ENCODE assay signal across 11 cellular contexts in genomic region chr1:109185990-109186703, GRCh38. TPM values are rescaled to one million over a fixed set of nuclear protein-coding genes. Genes with fewer than 3 reads are reported as not detected.
A peak's percentile ranks its signal among the peaks of the same experiment; 100 is the strongest.
DNase-seq lines count a peak whose midpoint lies in the region; ATAC-seq, FAIRE-seq and TF ChIP-seq lines count a peak whose summit lies in the region.
"Had no signal": no experiment of that assay in that cellular context is flagged by ENCODE, and none has a peak within 500 bp of the region (broad histone marks: within the 10 kb centered on the region; RNA-seq: fewer than 3 reads in every experiment).

No MANE protein-coding gene starts in this region.

- WGBS in pancreas, 2 donors = 36 to 37% methylated on average over 5 of the region's 5 CpGs

- H3K9me3 ChIP-seq in duodenal mucosa (ENCODE audit: control insufficient read depth in 1 of 2, low read length in 2 of 2) = no peaks in the 10 kb centered on the region
- no peaks in the 10 kb centered on the region for H3K9me3 ChIP-seq in pancreas
- no peaks in the 10 kb centered on the region for H3K9me3 ChIP-seq in tibial artery
- H3K9me3 ChIP-seq: BLaER1 treated with 17β-estradiol and CSF1 and Interleukin-3, amounts not matched to agents 10 nM and 100 nM had no signal

- no peak overlapping the region for H3K4me3 Mint-ChIP-seq in activated T-cell treated with anti-CD3 and anti-CD28 coated beads, Interleukin-2, amount 50 U/mL, for 24 hours
- H3K4me3 Mint-ChIP-seq in stimulated activated memory B cell treated with anti-CD40 and anti-IgM and Interleukin-4, amounts not matched to agents 10 μg/mL and 1 μg/mL and 100 μg/mL, for 72 hours = no peak overlapping the region
- H3K4me3 Mint-ChIP-seq: T-helper 2 cell treated with Interferon-gamma antibody and Interleukin-4, amounts not matched to agents 5 μg/mL and 100 μg/mL, for 36 hours had no signal

- no peaks in the 10 kb centered on the region for H3K36me3 Mint-ChIP-seq in activated T-cell treated with anti-CD3 and anti-CD28 coated beads, Interleukin-2, amount 50 U/mL, for 24 hours (ENCODE audit: low read depth)
- H3K36me3 Mint-ChIP-seq in stimulated activated memory B cell treated with anti-CD40 and anti-IgM and Interleukin-4, amounts not matched to agents 10 μg/mL and 1 μg/mL and 100 μg/mL, for 72 hours = no peaks in the 10 kb centered on the region

- peaks cover 2% of the 10 kb centered on the region for H3K4me1 Mint-ChIP-seq in activated T-cell treated with anti-CD3 and anti-CD28 coated beads, Interleukin-2, amount 50 U/mL, for 24 hours (ENCODE audit: low read depth)
- no peaks in the 10 kb centered on the region for H3K4me1 Mint-ChIP-seq in stimulated activated memory B cell treated with anti-CD40 and anti-IgM and Interleukin-4, amounts not matched to agents 10 μg/mL and 1 μg/mL and 100 μg/mL, for 72 hours

- H3K4me1 ChIP-seq in duodenal mucosa (ENCODE audit: control insufficient read depth in 1 of 2, insufficient read depth in 2 of 2, low read length in 2 of 2) (peaks cover 6 to 14% of the 10 kb centered on the region in 2 donors), pancreas (peaks cover 17 to 59% (median 31%) of the 10 kb centered on the region in 3 donors), tibial artery (no peaks in the 10 kb centered on the region)

- H3K9ac ChIP-seq in duodenal mucosa (ENCODE audit: low read depth in 1 of 2, low read length in 2 of 2) = no peak overlapping the region
- H3K9ac ChIP-seq: BLaER1 treated with 17β-estradiol and CSF1 and Interleukin-3, amounts not matched to agents 10 nM and 100 nM had no signal

- no peaks in the 10 kb centered on the region for H3K9me3 Mint-ChIP-seq in activated T-cell treated with anti-CD3 and anti-CD28 coated beads, Interleukin-2, amount 50 U/mL, for 24 hours
- H3K9me3 Mint-ChIP-seq in stimulated activated memory B cell treated with anti-CD40 and anti-IgM and Interleukin-4, amounts not matched to agents 10 μg/mL and 1 μg/mL and 100 μg/mL, for 72 hours = no peaks in the 10 kb centered on the region
- H3K9me3 Mint-ChIP-seq: T-helper 2 cell treated with Interferon-gamma antibody and Interleukin-4, amounts not matched to agents 5 μg/mL and 100 μg/mL, for 36 hours had no signal

- DNase-seq in D341Med (ENCODE audit: low spot score) (peak; percentile 38), NCI-H2171 (lab: John Stamatoyannopoulos, UW) (peak; percentile 68), pancreas (no peak), SKM-1 (lab: John Stamatoyannopoulos, UW; ENCODE audit: unreplicated experiment) (no peak), tibial artery (no peak)
- no peak for DNase-seq in activated T-cell treated with anti-CD3 and anti-CD28 coated beads, Interleukin-2, amount 50 U/mL, for 24 hours
- DNase-seq: NCI-H1092 treated with DMSO at 0.1 percent for 48 hours had no signal

- H3K27ac Mint-ChIP-seq in activated T-cell treated with anti-CD3 and anti-CD28 coated beads, Interleukin-2, amount 50 U/mL, for 24 hours = no peak overlapping the region
- H3K27ac Mint-ChIP-seq in stimulated activated memory B cell treated with anti-CD40 and anti-IgM and Interleukin-4, amounts not matched to agents 10 μg/mL and 1 μg/mL and 100 μg/mL, for 72 hours = no peak overlapping the region
- H3K27ac Mint-ChIP-seq: T-helper 2 cell treated with Interferon-gamma antibody and Interleukin-4, amounts not matched to agents 5 μg/mL and 100 μg/mL, for 36 hours had no signal

- FAIRE-seq in pancreas (lab: Jason Lieb, UNC) = no peak

- H3K36me3 ChIP-seq in duodenal mucosa (ENCODE audit: control insufficient read depth in 1 of 2, insufficient read depth in 2 of 2, low read length in 2 of 2) = peaks cover 6 to 46% of the 10 kb centered on the region in 2 donors
- peaks cover 0 to 4% (median 0%) of the 10 kb centered on the region in 3 donors for H3K36me3 ChIP-seq in pancreas
- peaks cover 0 to 9% (median 0%) of the 10 kb centered on the region in 3 donors for H3K36me3 ChIP-seq in tibial artery
- H3K36me3 ChIP-seq: BLaER1 treated with 17β-estradiol and CSF1 and Interleukin-3, amounts not matched to agents 10 nM and 100 nM had no signal

- H3K27me3 Mint-ChIP-seq in activated T-cell treated with anti-CD3 and anti-CD28 coated beads, Interleukin-2, amount 50 U/mL, for 24 hours = no peaks in the 10 kb centered on the region
- peaks cover 21% of the 10 kb centered on the region for H3K27me3 Mint-ChIP-seq in stimulated activated memory B cell treated with anti-CD40 and anti-IgM and Interleukin-4, amounts not matched to agents 10 μg/mL and 1 μg/mL and 100 μg/mL, for 72 hours

- intact Hi-C loops in pancreas (cut with DNase I) (no loop called here), tibial artery (cut with DNase I; ENCODE audit: low total_unique reads) (no loop called here)

- no peak overlapping the region for H3K4me3 ChIP-seq in duodenal mucosa (ENCODE audit: low read depth in 1 of 2, low read length in 2 of 2)
- no peak overlapping the region for H3K4me3 ChIP-seq in pancreas
- H3K4me3 ChIP-seq in tibial artery = no peak overlapping the region
- H3K4me3 ChIP-seq: BLaER1 treated with 17β-estradiol and CSF1 and Interleukin-3, amounts not matched to agents 10 nM and 100 nM had no signal

- H3K27ac ChIP-seq in duodenal mucosa (ENCODE audit: low read depth, low read length) (peak overlapping the region; percentile 22), pancreas (peak overlapping the region in 1 of 4 donors; percentile 52), tibial artery (no peak overlapping the region)
- H3K27ac ChIP-seq: BLaER1 treated with 17β-estradiol and CSF1 and Interleukin-3, amounts not matched to agents 10 nM and 100 nM had no signal

- H3K27me3 ChIP-seq in duodenal mucosa (ENCODE audit: control insufficient read depth in 1 of 2, insufficient read depth in 2 of 2, low read length in 2 of 2) = no peaks in the 10 kb centered on the region
- H3K27me3 ChIP-seq in pancreas = no peaks in the 10 kb centered on the region
- peaks cover 0 to 20% of the 10 kb centered on the region in 2 donors for H3K27me3 ChIP-seq in tibial artery

- ATAC-seq in pancreas = peak in 3 of 4 donors; percentile 12 to 18 (median 14)
- ATAC-seq in stimulated activated memory B cell treated with anti-CD40 and anti-IgM and Interleukin-4, amounts not matched to agents 10 μg/mL and 1 μg/mL and 100 μg/mL, for 72 hours = no peak

- TF ChIP-seq CTCF in pancreas (IDR thresholded peaks at IDR 0.05) = no peak
- TF ChIP-seq CTCF in tibial artery (IDR thresholded peaks at IDR 0.05) = no peak

RNA-seq across cellular contexts. Expression of gene SARS1, which starts 27.6 kb away (rescaled TPM):
- 100 to 1,000 TPM in 4 of 6 donors, 10 to 100 TPM in 2; 82.7 to 270 (median 115) TPM for total RNA-seq in pancreas
- 100 to 1,000 TPM in 1 of 2 donors, 10 to 100 TPM in 1; 50.5 to 125 TPM for polyA plus RNA-seq in pancreas

Comparison
In these comparisons a context has a peak if more than half of its experiments do, and no peak if none do; other contexts are left out.
1. DNase-seq: peak in D341Med (single experiment) and NCI-H2171 (single experiment); none in pancreas (0 of 6), activated T-cell treated with anti-CD3 and anti-CD28 coated beads, Interleukin-2, amount 50 U/mL, for 24 hours (single experiment), SKM-1 (single experiment) and tibial artery (0 of 2).